ENCODE assay signal across 19 cellular contexts in the genomic region with DNA sequence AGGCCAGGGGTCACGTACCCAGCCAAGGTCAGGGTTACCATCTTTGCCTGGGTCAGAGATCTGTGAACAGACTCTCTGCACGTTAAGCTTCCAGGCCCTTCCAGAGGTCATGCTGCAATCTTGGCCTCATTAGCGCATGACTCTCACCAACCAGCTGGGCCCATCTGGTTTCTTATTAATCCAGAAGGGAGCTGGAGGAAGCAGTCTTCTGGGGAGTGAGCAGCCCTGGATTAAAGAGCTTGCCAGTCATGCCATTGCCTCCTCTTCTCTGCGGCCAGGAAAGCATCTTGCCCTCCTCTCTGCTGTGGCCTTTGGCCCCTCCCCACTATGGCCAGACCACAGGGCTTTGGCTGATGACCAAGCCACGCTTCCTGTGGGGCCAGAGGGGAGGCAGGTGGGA. TPM values are rescaled to one million over a fixed set of nuclear protein-coding genes. Genes with fewer than 3 reads are reported as not detected.
DNase-seq lines count a peak whose midpoint lies in the region; ATAC-seq and TF ChIP-seq lines count a peak whose summit lies in the region.
"Had no signal": no experiment of that assay in that cellular context is flagged by ENCODE, and none has a peak within 500 bp of the region (broad histone marks: within the 10 kb centered on the region; RNA-seq: fewer than 3 reads in every experiment).

No MANE protein-coding gene starts in this region.

- CTCF ChIA-PET in GM10248 (lab: Yijun Ruan, JAX), result interaction anchor here (0.8 to 1.7 kb wide), 4 partner anchors 8 to 164 kb away, joined by 3 to 5 read pairs (median 4); no protein-coding TSS in a partner anchor

- POLR2A ChIA-PET in GM10248 (lab: Yijun Ruan, JAX), result no interaction called here

- H3K4me3 ChIP-seq in fibroblast of villous mesenchyme (ENCODE audit: low read depth, low read length), result no peak overlapping the region
- H3K4me3 ChIP-seq: tibial artery had no signal

- ATAC-seq in HG03025 (IDR thresholded peaks at IDR 0.05; ENCODE audit: low FRiP score, unreplicated experiment), result no peak
- no peak for ATAC-seq in GM18502 (IDR thresholded peaks at IDR 0.05; ENCODE audit: poor library complexity, unreplicated experiment)
- ATAC-seq: stimulated activated memory B cell treated with anti-CD40 and anti-IgM and Interleukin-4, amounts not matched to agents 10 μg/mL and 1 μg/mL and 100 μg/mL, for 72 hours; T-helper 17 cell had no signal

- TF ChIP-seq CTCF in fibroblast of villous mesenchyme (IDR thresholded peaks at IDR 0.05; ENCODE audit: insufficient read depth, low read depth, low read length) (no peak), GM10248 (IDR thresholded peaks at IDR 0.05; ENCODE audit: control extremely low read depth, extremely low read depth, low read depth, missing control alignments) (no peak)

- DNase-seq in H4 (ENCODE audit: low spot score), result peak; percentile 24
- DNase-seq in NCI-H524 treated with DMSO at 0.1 percent for 48 hours (lab: John Stamatoyannopoulos, UW), result peak; percentile 47
- peak; percentile 8 for DNase-seq in fibroblast of villous mesenchyme (ENCODE audit: low read depth)
- peak; percentile 22 for DNase-seq in myocyte (ENCODE audit: low read depth)
- DNase-seq in GM10248 (ENCODE audit: extremely low spot score), result no peak
- DNase-seq in cerebellar cortex (ENCODE audit: low spot score), result no peak
- DNase-seq: activated gamma-delta T cell treated with Interleukin-2 at 50 U/mL for 16 hours, AML-193, erythroblast, head of caudate nucleus, HFFc6, NCI-H1048, SHP77, T-helper 17 cell, tibial artery had no signal

RNA-seq across cellular contexts. Expression of a gene that starts 57.4 kb away (rescaled TPM):
- 0.95 and 2.0 TPM in 2 replicates for total RNA-seq in H4 (2014; rRNA removed; shearing (Covaris generic))
- total RNA-seq in fibroblast of villous mesenchyme (0.43 and 0.97 TPM in 2 replicates), myocyte (0.05 and 0.21 TPM in 2 replicates)
- 0.03 TPM for polyA plus RNA-seq in myocyte (2012)
- total RNA-seq: T-helper 17 cell had no signal
- polyA plus RNA-seq: IgD-negative memory B cell had no signal

Comparison
In these comparisons a context has a peak if more than half of its experiments do, and no peak if none do; other contexts are left out.
1. DNase-seq: peak in H4 (single experiment), NCI-H524 treated with DMSO at 0.1 percent for 48 hours (single experiment), fibroblast of villous mesenchyme (single experiment) and myocyte (single experiment); none in GM10248 (single experiment) and cerebellar cortex (single experiment).